ENCODE assay signal across 24 cellular contexts in the genomic region with DNA sequence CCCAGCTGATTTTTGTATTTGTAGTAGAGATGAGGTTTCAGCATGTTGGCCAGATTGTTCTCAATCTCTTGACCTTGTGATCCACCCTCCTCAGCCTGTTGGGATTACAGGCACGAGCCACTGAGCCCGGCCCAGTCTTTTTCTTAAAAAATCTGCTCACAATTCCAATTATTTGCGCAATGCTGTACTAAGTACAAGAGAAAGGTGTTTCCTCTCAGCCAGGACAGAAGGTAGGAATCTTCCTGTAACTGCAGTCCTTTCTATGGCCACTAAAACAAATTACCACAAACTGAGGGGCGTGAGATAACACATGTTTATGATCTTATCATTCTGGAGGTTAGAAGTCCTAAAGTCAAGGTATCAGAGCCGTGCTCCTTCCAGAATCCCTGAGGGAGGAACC. TPM values are rescaled to one million over a fixed set of nuclear protein-coding genes. Genes with fewer than 3 reads are reported as not detected.
DNase-seq lines count a peak whose midpoint lies in the region; ATAC-seq and TF ChIP-seq lines count a peak whose summit lies in the region.
"Had no signal": no experiment of that assay in that cellular context is flagged by ENCODE, and none has a peak within 500 bp of the region (broad histone marks: within the 10 kb centered on the region; RNA-seq: fewer than 3 reads in every experiment).

No MANE protein-coding gene starts in this region.

- no peaks in the 10 kb centered on the region for H3K9me3 Mint-ChIP-seq in natural killer cell
- no peaks in the 10 kb centered on the region for H3K9me3 Mint-ChIP-seq in natural killer cell treated with Interleukin-12 subunit alpha and Interleukin-12 subunit beta and Interleukin-15 and Interleukin-18, amount 100 ng/mL, for 72 hours
- no peaks in the 10 kb centered on the region for H3K9me3 Mint-ChIP-seq in naive thymus-derived CD8-positive, alpha-beta T cell
- H3K9me3 Mint-ChIP-seq: activated T-cell treated with anti-CD3 and anti-CD28 coated beads, Interleukin-2, amount 50 U/mL, for 72 hours had no signal

- intact Hi-C loops in natural killer cell (cut with micrococcal nuclease), result no loop called here

- ATAC-seq in natural killer cell (no peak), T-helper 17 cell (no peak)
- no peak for ATAC-seq in natural killer cell treated with Interleukin-12 subunit alpha and Interleukin-12 subunit beta and Interleukin-15 and Interleukin-18, amount 100 ng/mL, for 72 hours
- ATAC-seq in naive thymus-derived CD8-positive, alpha-beta T cell, result no peak
- ATAC-seq: activated CD4-positive, alpha-beta T cell treated with anti-CD3 and anti-CD28 coated beads for 36 hours; activated T-cell treated with anti-CD3 and anti-CD28 coated beads, Interleukin-2, amount 50 U/mL, for 72 hours had no signal

- POLR2A ChIA-PET in naive thymus-derived CD8-positive, alpha-beta T cell (lab: Charles Lee), result no interaction called here

- H3K4me1 Mint-ChIP-seq in natural killer cell (peaks cover 25 to 27% of the 10 kb centered on the region in 2 donors), T-helper 17 cell (peaks cover 24% of the 10 kb centered on the region)
- H3K4me1 Mint-ChIP-seq in natural killer cell treated with Interleukin-12 subunit alpha and Interleukin-12 subunit beta and Interleukin-15 and Interleukin-18, amount 100 ng/mL, for 72 hours (ENCODE audit: low read depth in 2 of 2), result peaks cover 12 to 16% of the 10 kb centered on the region in 2 donors
- peaks cover 21 to 44% (median 31%) of the 10 kb centered on the region in 4 donors for H3K4me1 Mint-ChIP-seq in naive thymus-derived CD8-positive, alpha-beta T cell

- H3K4me3 Mint-ChIP-seq in natural killer cell, result peak overlapping the region; percentile 0
- no peak overlapping the region for H3K4me3 Mint-ChIP-seq in natural killer cell treated with Interleukin-12 subunit alpha and Interleukin-12 subunit beta and Interleukin-15 and Interleukin-18, amount 100 ng/mL, for 72 hours
- no peak overlapping the region for H3K4me3 Mint-ChIP-seq in T-helper 17 cell
- peak overlapping the region in 5 of 10 donors; percentile 0 to 39 (median 6) for H3K4me3 Mint-ChIP-seq in naive thymus-derived CD8-positive, alpha-beta T cell
- H3K4me3 Mint-ChIP-seq: activated CD4-positive, alpha-beta T cell treated with anti-CD3 and anti-CD28 coated beads for 36 hours; activated T-cell treated with anti-CD3 and anti-CD28 coated beads, Interleukin-2, amount 50 U/mL, for 72 hours had no signal

- H3K27me3 Mint-ChIP-seq in natural killer cell (ENCODE audit: low read depth in 2 of 2) (no peaks in the 10 kb centered on the region), T-helper 17 cell (no peaks in the 10 kb centered on the region)
- H3K27me3 Mint-ChIP-seq in natural killer cell treated with Interleukin-12 subunit alpha and Interleukin-12 subunit beta and Interleukin-15 and Interleukin-18, amount 100 ng/mL, for 72 hours, result no peaks in the 10 kb centered on the region
- peaks cover 0 to 3% (median 0%) of the 10 kb centered on the region in 5 donors for H3K27me3 Mint-ChIP-seq in naive thymus-derived CD8-positive, alpha-beta T cell
- H3K27me3 Mint-ChIP-seq: activated CD4-positive, alpha-beta T cell treated with anti-CD3 and anti-CD28 coated beads for 36 hours had no signal

- H3K9me3 ChIP-seq in T-helper 17 cell (ENCODE audit: control insufficient read depth, low read length, poor library complexity, severe bottlenecking), result no peaks in the 10 kb centered on the region
- H3K9me3 ChIP-seq: BLaER1 treated with 17β-estradiol and CSF1 and Interleukin-3, amounts not matched to agents 10 nM and 100 nM had no signal

- H3K36me3 Mint-ChIP-seq in natural killer cell, result no peaks in the 10 kb centered on the region
- no peaks in the 10 kb centered on the region for H3K36me3 Mint-ChIP-seq in natural killer cell treated with Interleukin-12 subunit alpha and Interleukin-12 subunit beta and Interleukin-15 and Interleukin-18, amount 100 ng/mL, for 72 hours
- H3K36me3 Mint-ChIP-seq in T-helper 17 cell (ENCODE audit: low read depth), result peaks cover 2% of the 10 kb centered on the region
- peaks cover 0 to 2% (median 0%) of the 10 kb centered on the region in 3 donors for H3K36me3 Mint-ChIP-seq in naive thymus-derived CD8-positive, alpha-beta T cell

- H3K27ac Mint-ChIP-seq in natural killer cell (no peak overlapping the region), T-helper 17 cell (peak overlapping the region; percentile 67)
- no peak overlapping the region for H3K27ac Mint-ChIP-seq in natural killer cell treated with Interleukin-12 subunit alpha and Interleukin-12 subunit beta and Interleukin-15 and Interleukin-18, amount 100 ng/mL, for 72 hours
- peak overlapping the region in 8 of 10 donors; percentile 12 to 83 (median 27) for H3K27ac Mint-ChIP-seq in naive thymus-derived CD8-positive, alpha-beta T cell
- H3K27ac Mint-ChIP-seq: activated CD4-positive, alpha-beta T cell treated with anti-CD3 and anti-CD28 coated beads for 36 hours; activated T-cell treated with anti-CD3 and anti-CD28 coated beads, Interleukin-2, amount 50 U/mL, for 72 hours had no signal

- TF ChIP-seq CTCF in natural killer cell (IDR thresholded peaks at IDR 0.05), result no peak

- DNase-seq in natural killer cell (no peak), T-helper 17 cell (no peak), HuH-7.5 (ENCODE audit: low spot score) (no peak), NCI-H187 (lab: John Stamatoyannopoulos, UW) (no peak), SKM-1 (lab: John Stamatoyannopoulos, UW; ENCODE audit: unreplicated experiment) (no peak)
- DNase-seq in natural killer cell treated with Interleukin-12 subunit alpha and Interleukin-12 subunit beta and Interleukin-15 and Interleukin-18, amount 100 ng/mL, for 72 hours (ENCODE audit: low spot score), result no peak
- no peak for DNase-seq in naive thymus-derived CD8-positive, alpha-beta T cell
- DNase-seq in stimulated activated CD4-positive, alpha-beta T cell treated with anti-CD3 and anti-CD28 coated beads, Interleukin-2, amount 100 ng/mL, for 24 hours, result no peak
- DNase-seq: activated CD4-positive, alpha-beta T cell treated with anti-CD3 and anti-CD28 coated beads for 36 hours; activated naive CD4-positive, alpha-beta T cell treated with anti-CD3 and anti-CD28 coated beads, Interleukin-2, amount 50 U/mL, for 16 hours; activated T-cell treated with anti-CD3 and anti-CD28 coated beads, Interleukin-2, amount 50 U/mL, for 72 hours; DMS 273 treated with DMSO at 0.1 percent for 48 hours; effector CD4-positive, alpha-beta T cell; kidney; MV-4-11; NCI-H187 treated with DMSO at 0.1 percent for 48 hours; NCI-H226; NCI-H774; OCI-M1; retina; SIG-M5; stimulated activated CD4-positive, alpha-beta T cell treated with anti-CD3 and anti-CD28 coated beads, Interleukin-12 subunit alpha, Interleukin-12 subunit beta, amount 100 ng/mL, for 4 hours; T-helper 1 cell had no signal

RNA-seq across cellular contexts. Expression of a gene that starts 6.9 kb away (rescaled TPM):
- total RNA-seq in natural killer cell, result 1 to 10 TPM in 2 of 3 donors, under 1 TPM in 1; 0.95 to 1.5 (median 1.2) TPM
- 1 to 10 TPM; 4.5 to 6.5 TPM for total RNA-seq in natural killer cell treated with Interleukin-12 subunit alpha and Interleukin-12 subunit beta and Interleukin-15 and Interleukin-18, amount 100 ng/mL, for 72 hours
- total RNA-seq in T-helper 17 cell, result 1 to 10 TPM; 2.2 to 3.1 TPM
- 1 to 10 TPM; 4.6 to 5.3 TPM for total RNA-seq in naive thymus-derived CD8-positive, alpha-beta T cell
- 10 to 100 TPM in 1 of 3 donors, 1 to 10 TPM in 2; 5.4 to 11.6 (median 8.0) TPM for polyA plus RNA-seq in naive thymus-derived CD8-positive, alpha-beta T cell

RNA-seq across cellular contexts. Expression of a gene that starts 28.6 kb away (rescaled TPM):
- 10 to 100 TPM; 29.5 to 32.1 (median 31.9) TPM for total RNA-seq in natural killer cell
- total RNA-seq in natural killer cell treated with Interleukin-12 subunit alpha and Interleukin-12 subunit beta and Interleukin-15 and Interleukin-18, amount 100 ng/mL, for 72 hours, result 10 to 100 TPM in 1 of 2 donors, 1 to 10 TPM in 1; 8.9 to 16.3 TPM
- 10 to 100 TPM; 25.3 to 35.0 TPM for total RNA-seq in T-helper 17 cell
- total RNA-seq in naive thymus-derived CD8-positive, alpha-beta T cell, result 10 to 100 TPM; 15.4 to 15.8 TPM
- polyA plus RNA-seq in naive thymus-derived CD8-positive, alpha-beta T cell, result 1 to 10 TPM; 4.6 to 8.4 (median 5.0) TPM

RNA-seq across cellular contexts. Expression of a gene that starts 58.2 kb away (rescaled TPM):
- 10 to 100 TPM in 2 of 3 donors, 1 to 10 TPM in 1; 5.0 to 14.1 (median 12.4) TPM for total RNA-seq in natural killer cell
- total RNA-seq in natural killer cell treated with Interleukin-12 subunit alpha and Interleukin-12 subunit beta and Interleukin-15 and Interleukin-18, amount 100 ng/mL, for 72 hours, result 10 to 100 TPM; 34.2 to 43.3 TPM
- total RNA-seq in T-helper 17 cell, result 1 to 10 TPM; 4.2 to 6.3 TPM
- total RNA-seq in naive thymus-derived CD8-positive, alpha-beta T cell, result 10 to 100 TPM; 23.9 to 24.6 TPM
- polyA plus RNA-seq in naive thymus-derived CD8-positive, alpha-beta T cell, result 10 to 100 TPM; 36.3 to 59.9 (median 50.8) TPM

Comparison
In these comparisons a context has a peak if more than half of its experiments do, and no peak if none do; other contexts are left out.
1. H3K27ac Mint-ChIP-seq: peak in T-helper 17 cell (single experiment) and naive thymus-derived CD8-positive, alpha-beta T cell (8 of 10); none in natural killer cell (0 of 2) and natural killer cell treated with Interleukin-12 subunit alpha and Interleukin-12 subunit beta and Interleukin-15 and Interleukin-18, amount 100 ng/mL, for 72 hours (0 of 2).